In the genomic region with DNA sequence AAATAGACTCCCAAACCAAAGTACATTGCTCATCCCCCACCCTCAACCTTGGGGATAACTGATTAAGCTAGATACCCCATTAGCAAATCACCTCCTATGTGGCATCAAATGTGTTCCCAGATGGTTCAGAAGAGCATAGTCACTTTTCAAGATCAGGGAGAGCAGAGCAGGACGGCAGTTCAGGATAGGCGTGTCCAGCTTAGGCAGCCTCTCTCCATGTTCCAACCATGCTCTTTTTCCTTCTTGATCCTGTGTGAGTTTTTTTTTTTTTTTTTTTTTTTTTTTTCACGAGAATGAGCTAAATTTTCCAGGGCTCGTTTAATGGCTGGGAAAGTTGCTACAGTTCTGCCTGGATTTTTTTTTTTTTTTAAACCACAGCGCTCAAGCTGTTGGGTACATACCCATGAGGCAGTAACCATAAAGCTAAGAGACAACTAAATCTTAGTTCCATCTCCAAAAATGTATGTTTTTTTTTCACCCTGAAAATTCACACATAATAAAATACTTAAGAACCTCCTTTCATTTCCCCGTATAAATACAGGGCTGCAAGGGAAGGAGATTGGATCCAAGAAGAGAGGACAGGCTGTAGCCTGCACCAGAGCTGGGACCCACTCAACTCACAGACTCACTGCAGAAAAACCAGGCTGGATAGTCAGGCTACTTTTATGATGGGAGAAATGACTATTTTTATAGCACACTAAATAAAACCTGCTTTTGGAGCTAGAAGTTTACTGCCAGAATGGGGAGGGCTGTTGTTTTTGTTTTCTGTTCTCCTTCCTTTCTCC, we compare ENCODE assay signal across 19 cellular contexts.
DNase-seq lines count a peak whose midpoint lies in the region; ATAC-seq and TF ChIP-seq lines count a peak whose summit lies in the region.
"Had no signal": no experiment of that assay in that cellular context is flagged by ENCODE, and none has a peak within 500 bp of the region (broad histone marks: within the 10 kb centered on the region; RNA-seq: fewer than 3 reads in every experiment).

No MANE protein-coding gene starts in this region.

- no peaks in the 10 kb centered on the region for H4K20me1 ChIP-seq in BLaER1 treated with 17β-estradiol and CSF1 and Interleukin-3, amounts not matched to agents 10 nM and 100 nM

- H3K27me3 ChIP-seq in BLaER1 treated with 17β-estradiol and CSF1 and Interleukin-3, amounts not matched to agents 10 nM and 100 nM = no peaks in the 10 kb centered on the region
- no peaks in the 10 kb centered on the region for H3K27me3 ChIP-seq in thoracic aorta (replicated peaks; ENCODE audit: insufficient read depth)
- H3K27me3 ChIP-seq: BE2C, MG63 had no signal

- peak; percentile 69 for ATAC-seq in thoracic aorta (ENCODE audit: insufficient number of reproducible peaks, low FRiP score, low read depth)
- no peak for ATAC-seq in GM21360 (IDR thresholded peaks at IDR 0.05; ENCODE audit: unreplicated experiment)
- no peak for ATAC-seq in mucosa of descending colon

- H3K27me3 Mint-ChIP-seq in neural crest cell (ENCODE audit: low read depth) = no peaks in the 10 kb centered on the region

- peaks cover 3% of the 10 kb centered on the region for H3K9me3 Mint-ChIP-seq in neural crest cell
- H3K9me3 Mint-ChIP-seq: CD8-positive, alpha-beta memory T cell had no signal

- no peak for DNase-seq in coronary artery (ENCODE audit: low spot score)
- no peak for DNase-seq in neural crest cell (ENCODE audit: low read depth, low spot score)
- DNase-seq in thoracic aorta (ENCODE audit: low spot score) = no peak
- no peak for DNase-seq in KBM-7
- no peak for DNase-seq in mucosa of descending colon
- DNase-seq: ACHN; BE2C; CD8-positive, alpha-beta memory T cell; DMS 273 treated with DMSO at 0.1 percent for 48 hours; EL; H7; MG63; NCI-H1105; NCI-H1694 treated with DMSO at 0.1 percent for 48 hours; NCI-H446; PC-9 had no signal

- H3K27ac Mint-ChIP-seq in neural crest cell (ENCODE audit: unreplicated experiment) = peak overlapping the region; percentile 6
- H3K27ac Mint-ChIP-seq: CD8-positive, alpha-beta memory T cell had no signal

- no peak for TF ChIP-seq CTCF in coronary artery (IDR thresholded peaks at IDR 0.05)
- TF ChIP-seq CTCF in neural crest cell (conservative IDR thresholded peaks at IDR 0.05) = no peak
- TF ChIP-seq CTCF in thoracic aorta (IDR thresholded peaks at IDR 0.05) = no peak
- TF ChIP-seq CTCF in mucosa of descending colon (IDR thresholded peaks at IDR 0.05) = no peak

- peak overlapping the region in 7 of 11 experiments; percentile 6 to 81 (median 62); a peak in 12 of 22 replicates for H3K27ac ChIP-seq in BLaER1 treated with 17β-estradiol and CSF1 and Interleukin-3, amounts not matched to agents 10 nM and 100 nM
- H3K27ac ChIP-seq in coronary artery (peak overlapping the region; percentile 54 to 70), thoracic aorta (peak overlapping the region; percentile 52 to 74)
- H3K27ac ChIP-seq: KMS-11, PC-9 had no signal

- H3K4me2 ChIP-seq in BLaER1 treated with 17β-estradiol and CSF1 and Interleukin-3, amounts not matched to agents 10 nM and 100 nM = peak overlapping the region in 10 of 11 experiments; percentile 10 to 87 (median 75); a peak in 16 of 22 replicates
- H3K4me2 ChIP-seq: KMS-11, PC-9 had no signal

- H3K36me3 Mint-ChIP-seq in neural crest cell (ENCODE audit: low read depth) = no peaks in the 10 kb centered on the region
- H3K36me3 Mint-ChIP-seq: CD8-positive, alpha-beta memory T cell had no signal

- H3K9ac ChIP-seq in BLaER1 treated with 17β-estradiol and CSF1 and Interleukin-3, amounts not matched to agents 10 nM and 100 nM = peak overlapping the region in 3 of 11 experiments; percentile 11 to 47 (median 16); a peak in 4 of 22 replicates
- H3K9ac ChIP-seq: KMS-11 had no signal

- H3K4me1 ChIP-seq in BLaER1 treated with 17β-estradiol and CSF1 and Interleukin-3, amounts not matched to agents 10 nM and 100 nM = peaks cover 5 to 75% (median 58%) of the 10 kb centered on the region in 10 experiments; a peak in 18 of 20 replicates
- H3K4me1 ChIP-seq in thoracic aorta (ENCODE audit: control insufficient read depth in 1 of 2, low read depth in 2 of 2) (peaks cover 9 to 10% of the 10 kb centered on the region in 2 donors), mucosa of descending colon (ENCODE audit: low read depth) (no peaks in the 10 kb centered on the region)
- H3K4me1 ChIP-seq: BE2C had no signal

- no peak overlapping the region for H3K4me3 ChIP-seq in BLaER1 treated with 17β-estradiol and CSF1 and Interleukin-3, amounts not matched to agents 10 nM and 100 nM
- no peak overlapping the region for H3K4me3 ChIP-seq in coronary artery
- peak overlapping the region; percentile 48 for H3K4me3 ChIP-seq in thoracic aorta
- no peak overlapping the region for H3K4me3 ChIP-seq in mucosa of descending colon
- H3K4me3 ChIP-seq: MG63, PC-9 had no signal

- intact Hi-C loops in mucosa of descending colon (cut with DNase I, micrococcal nuclease) = no loop called here

- in situ Hi-C loops in KBM-7 (cut with MboI; ENCODE audit: low pct_unique_long_range_greater_than_20kb, low sequenced_read_pairs) = no loop called here

- H3K9me3 ChIP-seq in BLaER1 treated with 17β-estradiol and CSF1 and Interleukin-3, amounts not matched to agents 10 nM and 100 nM (replicated peaks in 1 of 11) = peaks cover 0 to 39% (median 23%) of the 10 kb centered on the region in 11 experiments; a peak in 19 of 22 replicates
- H3K9me3 ChIP-seq in thoracic aorta (no peaks in the 10 kb centered on the region), mucosa of descending colon (no peaks in the 10 kb centered on the region)
- H3K9me3 ChIP-seq: BE2C, MG63 had no signal

- H3K4me3 Mint-ChIP-seq in neural crest cell = no peak overlapping the region
- H3K4me3 Mint-ChIP-seq: CD8-positive, alpha-beta memory T cell had no signal

- H3K4me1 Mint-ChIP-seq in neural crest cell = peaks cover 19% of the 10 kb centered on the region
- H3K4me1 Mint-ChIP-seq: CD8-positive, alpha-beta memory T cell had no signal

- H3K36me3 ChIP-seq in BLaER1 treated with 17β-estradiol and CSF1 and Interleukin-3, amounts not matched to agents 10 nM and 100 nM = no peaks in the 10 kb centered on the region; a peak in 1 of 22 replicates
- H3K36me3 ChIP-seq in thoracic aorta (no peaks in the 10 kb centered on the region), mucosa of descending colon (ENCODE audit: low read depth) (no peaks in the 10 kb centered on the region)
- H3K36me3 ChIP-seq: BE2C, MG63 had no signal
